Comparison of ENCODE assay signal across 20 cellular contexts in genomic region chr16:24145927-24146326, GRCh38.
A peak's percentile ranks its signal among the peaks of the same experiment; 100 is the strongest.
DNase-seq lines count a peak whose midpoint lies in the region; ATAC-seq lines count a peak whose summit lies in the region.
"Had no signal": no experiment of that assay in that cellular context is flagged by ENCODE, and none has a peak within 500 bp of the region (broad histone marks: within the 10 kb centered on the region; RNA-seq: fewer than 3 reads in every experiment).

No MANE protein-coding gene starts in this region.

- CTCF ChIA-PET in activated CD4-positive, alpha-beta T cell treated with anti-CD3 and anti-CD28 coated beads for 36 hours (lab: Charles Lee): interaction anchor here (0.6 kb wide), 1 partner anchor 9 kb away, joined by 3 read pairs; no protein-coding TSS in a partner anchor
- CTCF ChIA-PET in activated naive CD4-positive, alpha-beta T cell treated with anti-CD3 and anti-CD28 coated beads for 36 hours (lab: Charles Lee): no interaction called here

- no peak overlapping the region for H4K91ac ChIP-seq in trophoblast cell (ENCODE audit: low read depth, low read length)

- POLR2A ChIA-PET in activated CD4-positive, alpha-beta T cell treated with anti-CD3 and anti-CD28 coated beads for 36 hours (lab: Charles Lee): no interaction called here

- H3K4me1 ChIP-seq in trophoblast cell (ENCODE audit: control insufficient read depth in 1 of 2, insufficient read depth in 2 of 2, low read length in 2 of 2): no peaks in the 10 kb centered on the region
- H3K4me1 ChIP-seq: BE2C, HAP-1 had no signal

- no peak overlapping the region for H2BK5ac ChIP-seq in trophoblast cell (ENCODE audit: low read depth, low read length, poor library complexity)

- no peak overlapping the region for H3K4me3 Mint-ChIP-seq in activated CD4-positive, alpha-beta T cell treated with anti-CD3 and anti-CD28 coated beads for 36 hours
- no peak overlapping the region for H3K4me3 Mint-ChIP-seq in stimulated activated naive B cell treated with anti-CD40 and anti-IgM and Interleukin-4, amounts not matched to agents 10 μg/mL and 1 μg/mL and 100 μg/mL, for 72 hours
- H3K4me3 Mint-ChIP-seq in activated naive CD4-positive, alpha-beta T cell treated with anti-CD3 and anti-CD28 coated beads for 36 hours: no peak overlapping the region
- H3K4me3 Mint-ChIP-seq: CD14-positive monocyte; CD4-positive, alpha-beta T cell; CD8-positive, alpha-beta memory T cell; GM23338; HFFc6 had no signal

- no peaks in the 10 kb centered on the region for H3K79me1 ChIP-seq in trophoblast cell (ENCODE audit: low read length)

- WGBS in trophoblast cell (ENCODE audit: extremely low coverage, insufficient coverage, insufficient read length): no CpG with 5 or more reads among the region's 3 CpGs

- no peaks in the 10 kb centered on the region for H3K36me3 ChIP-seq in trophoblast cell (ENCODE audit: control insufficient read depth in 1 of 2, insufficient read depth in 2 of 2, low read length in 2 of 2)
- H3K36me3 ChIP-seq: BE2C, HAP-1 had no signal

- H4K8ac ChIP-seq in trophoblast cell (ENCODE audit: low read depth, low read length): no peak overlapping the region

- no peak overlapping the region for H3K23ac ChIP-seq in trophoblast cell (ENCODE audit: low read length)

- H2BK12ac ChIP-seq in trophoblast cell (ENCODE audit: low read length): peak overlapping the region; percentile 36

- H3K4me1 Mint-ChIP-seq in activated CD4-positive, alpha-beta T cell treated with anti-CD3 and anti-CD28 coated beads for 36 hours: peaks cover 23% of the 10 kb centered on the region
- peaks cover 5 to 17% of the 10 kb centered on the region in 2 donors for H3K4me1 Mint-ChIP-seq in stimulated activated naive B cell treated with anti-CD40 and anti-IgM and Interleukin-4, amounts not matched to agents 10 μg/mL and 1 μg/mL and 100 μg/mL, for 72 hours
- H3K4me1 Mint-ChIP-seq in activated naive CD4-positive, alpha-beta T cell treated with anti-CD3 and anti-CD28 coated beads for 36 hours (ENCODE audit: low read depth): peaks cover 18% of the 10 kb centered on the region
- H3K4me1 Mint-ChIP-seq: CD14-positive monocyte had no signal

- no peak overlapping the region for H3K9ac ChIP-seq in trophoblast cell (ENCODE audit: low read length)
- H3K9ac ChIP-seq: BLaER1 treated with 17β-estradiol and CSF1 and Interleukin-3, amounts not matched to agents 10 nM and 100 nM had no signal

- H3K79me2 ChIP-seq in trophoblast cell (ENCODE audit: control insufficient read depth, insufficient read depth, low read length, poor library complexity): no peaks in the 10 kb centered on the region

- no peak overlapping the region for H3K4ac ChIP-seq in trophoblast cell (ENCODE audit: low read depth, low read length)

- intact Hi-C loops in activated CD4-positive, alpha-beta T cell treated with anti-CD3 and anti-CD28 coated beads for 36 hours (cut with DNase I, micrococcal nuclease): no loop called here
- intact Hi-C loops in activated naive CD4-positive, alpha-beta T cell treated with anti-CD3 and anti-CD28 coated beads for 36 hours (cut with micrococcal nuclease): no loop called here

- H3K4me2 ChIP-seq in trophoblast cell (ENCODE audit: low read length): no peak overlapping the region
- H3K4me2 ChIP-seq: BLaER1 treated with 17β-estradiol and CSF1 and Interleukin-3, amounts not matched to agents 10 nM and 100 nM; GM23338 had no signal

- DNase-seq in activated CD4-positive, alpha-beta T cell treated with anti-CD3 and anti-CD28 coated beads for 36 hours: no peak
- DNase-seq in activated CD4-positive, alpha-beta T cell treated with anti-CD3 and anti-CD28 coated beads for 1 hour: no peak
- DNase-seq in trophoblast cell (no peak), DMS153 (lab: John Stamatoyannopoulos, UW) (no peak)
- DNase-seq in stimulated activated naive B cell treated with anti-CD40 and anti-IgM and Interleukin-4, amounts not matched to agents 10 μg/mL and 1 μg/mL and 100 μg/mL, for 72 hours: no peak
- no peak for DNase-seq in activated naive CD4-positive, alpha-beta T cell treated with anti-CD3 and anti-CD28 coated beads for 36 hours
- DNase-seq: AML-193; BE2C; CD4-positive, alpha-beta T cell; CD8-positive, alpha-beta memory T cell; DMS 273 treated with DMSO at 0.1 percent for 48 hours; DMS53; DMS79 treated with DMSO at 0.1 percent for 48 hours; GF-D8; HFFc6 had no signal

- H3K14ac ChIP-seq in trophoblast cell (ENCODE audit: low read length): no peak overlapping the region

- no peak overlapping the region for H2BK120ac ChIP-seq in trophoblast cell (ENCODE audit: insufficient read depth, low read length, poor library complexity)

- no peak overlapping the region for H4K12ac ChIP-seq in trophoblast cell (ENCODE audit: low read depth, low read length)

- no peaks in the 10 kb centered on the region for H3K27me3 Mint-ChIP-seq in activated CD4-positive, alpha-beta T cell treated with anti-CD3 and anti-CD28 coated beads for 36 hours
- H3K27me3 Mint-ChIP-seq in stimulated activated naive B cell treated with anti-CD40 and anti-IgM and Interleukin-4, amounts not matched to agents 10 μg/mL and 1 μg/mL and 100 μg/mL, for 72 hours: no peaks in the 10 kb centered on the region
- no peaks in the 10 kb centered on the region for H3K27me3 Mint-ChIP-seq in activated naive CD4-positive, alpha-beta T cell treated with anti-CD3 and anti-CD28 coated beads for 36 hours (ENCODE audit: low read depth)
- H3K27me3 Mint-ChIP-seq: CD4-positive, alpha-beta T cell; CD8-positive, alpha-beta memory T cell had no signal

- no peaks in the 10 kb centered on the region for H3K9me3 ChIP-seq in trophoblast cell (ENCODE audit: insufficient read depth, low read depth, low read length)
- H3K9me3 ChIP-seq: BE2C, HAP-1 had no signal

- no peaks in the 10 kb centered on the region for H3K9me3 Mint-ChIP-seq in activated CD4-positive, alpha-beta T cell treated with anti-CD3 and anti-CD28 coated beads for 36 hours (ENCODE audit: low read depth)
- H3K9me3 Mint-ChIP-seq in stimulated activated naive B cell treated with anti-CD40 and anti-IgM and Interleukin-4, amounts not matched to agents 10 μg/mL and 1 μg/mL and 100 μg/mL, for 72 hours: no peaks in the 10 kb centered on the region
- H3K9me3 Mint-ChIP-seq in activated naive CD4-positive, alpha-beta T cell treated with anti-CD3 and anti-CD28 coated beads for 36 hours: peaks cover 2% of the 10 kb centered on the region
- H3K9me3 Mint-ChIP-seq: CD4-positive, alpha-beta T cell; CD8-positive, alpha-beta memory T cell had no signal

- peaks cover 24% of the 10 kb centered on the region for H3K36me3 Mint-ChIP-seq in activated CD4-positive, alpha-beta T cell treated with anti-CD3 and anti-CD28 coated beads for 36 hours (ENCODE audit: low read depth)
- H3K36me3 Mint-ChIP-seq in stimulated activated naive B cell treated with anti-CD40 and anti-IgM and Interleukin-4, amounts not matched to agents 10 μg/mL and 1 μg/mL and 100 μg/mL, for 72 hours: peaks cover 37 to 51% of the 10 kb centered on the region in 2 donors
- peaks cover 14% of the 10 kb centered on the region for H3K36me3 Mint-ChIP-seq in activated naive CD4-positive, alpha-beta T cell treated with anti-CD3 and anti-CD28 coated beads for 36 hours (ENCODE audit: low read depth)

- no peak overlapping the region for H2AFZ ChIP-seq in trophoblast cell (ENCODE audit: insufficient read depth, low read length, poor library complexity)
- H2AFZ ChIP-seq: GM23338 had no signal

- peak overlapping the region; percentile 5 for H3K27ac Mint-ChIP-seq in activated CD4-positive, alpha-beta T cell treated with anti-CD3 and anti-CD28 coated beads for 36 hours
- peak overlapping the region; percentile 63 for H3K27ac Mint-ChIP-seq in stimulated activated naive B cell treated with anti-CD40 and anti-IgM and Interleukin-4, amounts not matched to agents 10 μg/mL and 1 μg/mL and 100 μg/mL, for 72 hours
- no peak overlapping the region for H3K27ac Mint-ChIP-seq in activated naive CD4-positive, alpha-beta T cell treated with anti-CD3 and anti-CD28 coated beads for 36 hours
- H3K27ac Mint-ChIP-seq: CD4-positive, alpha-beta T cell; GM23338; HFFc6 had no signal

- no peaks in the 10 kb centered on the region for H3K27me3 ChIP-seq in trophoblast cell (ENCODE audit: insufficient read depth, low read length)
- H3K27me3 ChIP-seq: BE2C; BLaER1 treated with 17β-estradiol and CSF1 and Interleukin-3, amounts not matched to agents 10 nM and 100 nM had no signal

- no peak for ATAC-seq in activated CD4-positive, alpha-beta T cell treated with anti-CD3 and anti-CD28 coated beads for 36 hours
- ATAC-seq in stimulated activated naive B cell treated with anti-CD40 and anti-IgM and Interleukin-4, amounts not matched to agents 10 μg/mL and 1 μg/mL and 100 μg/mL, for 72 hours (replicated peaks): no peak
- ATAC-seq: GM23338 had no signal

- H3K18ac ChIP-seq in trophoblast cell (ENCODE audit: low read length): no peak overlapping the region

- no peak overlapping the region for H3K4me3 ChIP-seq in trophoblast cell (ENCODE audit: low read depth, low read length)
- H3K4me3 ChIP-seq: BLaER1 treated with 17β-estradiol and CSF1 and Interleukin-3, amounts not matched to agents 10 nM and 100 nM; GM23338; HAP-1 had no signal

- H2AK5ac ChIP-seq in trophoblast cell (ENCODE audit: low read length): peak overlapping the region; percentile 51

- H3K27ac ChIP-seq in trophoblast cell (ENCODE audit: low read depth, low read length): no peak overlapping the region
- H3K27ac ChIP-seq: 22Rv1; BLaER1 treated with 17β-estradiol and CSF1 and Interleukin-3, amounts not matched to agents 10 nM and 100 nM had no signal
